ENCODE assay signal across 1 cellular context in genomic region chr17:65438708-65439294, GRCh38.
TF ChIP-seq lines count a peak whose summit lies in the region.

No MANE protein-coding gene starts in this region.

TF ChIP-seq in HepG2, 621 proteins besides CTCF, POLR2A, EP300 and RAD21 (continued from another document):
- TF ChIP-seq HNF1B (CRISPR knock-in tag; IDR thresholded peaks at IDR 0.05), result peak; percentile 88
- TF ChIP-seq, protein P1, sequence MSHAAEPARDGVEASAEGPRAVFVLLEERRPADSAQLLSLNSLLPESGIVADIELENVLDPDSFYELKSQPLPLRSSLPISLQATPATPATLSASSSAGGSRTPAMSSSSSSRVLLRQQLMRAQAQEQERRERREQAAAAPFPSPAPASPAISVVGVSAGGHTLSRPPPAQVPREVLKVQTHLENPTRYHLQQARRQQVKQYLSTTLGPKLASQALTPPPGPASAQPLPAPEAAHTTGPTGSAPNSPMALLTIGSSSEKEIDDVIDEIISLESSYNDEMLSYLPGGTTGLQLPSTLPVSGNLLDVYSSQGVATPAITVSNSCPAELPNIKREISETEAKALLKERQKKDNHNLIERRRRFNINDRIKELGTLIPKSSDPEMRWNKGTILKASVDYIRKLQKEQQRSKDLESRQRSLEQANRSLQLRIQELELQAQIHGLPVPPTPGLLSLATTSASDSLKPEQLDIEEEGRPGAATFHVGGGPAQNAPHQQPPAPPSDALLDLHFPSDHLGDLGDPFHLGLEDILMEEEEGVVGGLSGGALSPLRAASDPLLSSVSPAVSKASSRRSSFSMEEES (CRISPR knock-in tag; IDR thresholded peaks at IDR 0.05), result peak; percentile 79
- TF ChIP-seq KDM4B (CRISPR knock-in tag; IDR thresholded peaks at IDR 0.05), result 0 out of 2 replicates have a peak, but pooled peaks have one; percentile 47
- TF ChIP-seq ZNF773 (CRISPR knock-in tag; IDR thresholded peaks at IDR 0.05; ENCODE audit: borderline replicate concordance), result no peak
- TF ChIP-seq RCOR2 (CRISPR knock-in tag; IDR thresholded peaks at IDR 0.05), result peak; percentile 87; the same call in 1 of the 2 replicates
- peak; percentile 57 for TF ChIP-seq ARNT2 (CRISPR knock-in tag; IDR thresholded peaks at IDR 0.05; ENCODE audit: low read depth)
- TF ChIP-seq SMC3 (IDR thresholded peaks at IDR 0.05; ENCODE audit: low read length), result 0 out of 2 replicates have a peak, but pooled peaks have one; percentile 8
- no peak for TF ChIP-seq ZFP90 (CRISPR knock-in tag; IDR thresholded peaks at IDR 0.05; ENCODE audit: borderline replicate concordance)
- TF ChIP-seq HNRNPL (IDR thresholded peaks at IDR 0.05; ENCODE audit: low read depth, low read length), result no peak
- TF ChIP-seq NR2F6 (IDR thresholded peaks at IDR 0.05), result no peak
- TF ChIP-seq NR2F6 (CRISPR knock-in tag; IDR thresholded peaks at IDR 0.05), result peak; percentile 42; the same call in 1 of the 2 replicates
- no peak for TF ChIP-seq ZNF782 (CRISPR knock-in tag; IDR thresholded peaks at IDR 0.05; ENCODE audit: borderline replicate concordance)
- peak; percentile 56; the same call in 1 of the 2 replicates for TF ChIP-seq ZGPAT (CRISPR knock-in tag; IDR thresholded peaks at IDR 0.05)
- TF ChIP-seq HDAC2 (CRISPR knock-in tag; IDR thresholded peaks at IDR 0.05), result no peak
- peak; percentile 92 for TF ChIP-seq HNF4A (CRISPR knock-in tag; IDR thresholded peaks at IDR 0.05)
- TF ChIP-seq FOXP1 (IDR thresholded peaks at IDR 0.05), result peak; percentile 45; the same call in 1 of the 2 replicates
- TF ChIP-seq FOXP1 (CRISPR knock-in tag; IDR thresholded peaks at IDR 0.05), result peak; percentile 97
- TF ChIP-seq ZNF652 (CRISPR knock-in tag; IDR thresholded peaks at IDR 0.05; ENCODE audit: borderline replicate concordance, low read depth), result peak; percentile 67; the same call in 1 of the 2 replicates
- TF ChIP-seq PAWR (CRISPR knock-in tag; IDR thresholded peaks at IDR 0.05; ENCODE audit: borderline replicate concordance), result no peak
- TF ChIP-seq, protein P2, sequence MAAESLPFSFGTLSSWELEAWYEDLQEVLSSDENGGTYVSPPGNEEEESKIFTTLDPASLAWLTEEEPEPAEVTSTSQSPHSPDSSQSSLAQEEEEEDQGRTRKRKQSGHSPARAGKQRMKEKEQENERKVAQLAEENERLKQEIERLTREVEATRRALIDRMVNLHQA (CRISPR knock-in tag; IDR thresholded peaks at IDR 0.05), result no peak
- no peak for TF ChIP-seq TCF7L2 (IDR thresholded peaks at IDR 0.05; ENCODE audit: low read depth, low read length)
- TF ChIP-seq FOSL2 (CRISPR knock-in tag; IDR thresholded peaks at IDR 0.05), result peak; percentile 83
- peak; percentile 47; the same call in 1 of the 2 replicates for TF ChIP-seq KDM2A (CRISPR knock-in tag; IDR thresholded peaks at IDR 0.05; ENCODE audit: borderline replicate concordance, low read depth)
- peak; percentile 60; the same call in 1 of the 2 replicates for TF ChIP-seq TBX2 (CRISPR knock-in tag; IDR thresholded peaks at IDR 0.05; ENCODE audit: borderline replicate concordance)
- 0 out of 2 replicates have a peak, but pooled peaks have one; percentile 31 for TF ChIP-seq DNMT3B (CRISPR knock-in tag; conservative IDR thresholded peaks at IDR 0.05)
- no peak for TF ChIP-seq YEATS2 (CRISPR knock-in tag; IDR thresholded peaks at IDR 0.05; ENCODE audit: borderline replicate concordance)
- TF ChIP-seq IRF2 (CRISPR knock-in tag; IDR thresholded peaks at IDR 0.05), result peak; percentile 61
- TF ChIP-seq SOX6 (IDR thresholded peaks at IDR 0.05), result no peak
- TF ChIP-seq SOX6 (CRISPR knock-in tag; IDR thresholded peaks at IDR 0.05), result peak; percentile 96
- TF ChIP-seq, protein P3, sequence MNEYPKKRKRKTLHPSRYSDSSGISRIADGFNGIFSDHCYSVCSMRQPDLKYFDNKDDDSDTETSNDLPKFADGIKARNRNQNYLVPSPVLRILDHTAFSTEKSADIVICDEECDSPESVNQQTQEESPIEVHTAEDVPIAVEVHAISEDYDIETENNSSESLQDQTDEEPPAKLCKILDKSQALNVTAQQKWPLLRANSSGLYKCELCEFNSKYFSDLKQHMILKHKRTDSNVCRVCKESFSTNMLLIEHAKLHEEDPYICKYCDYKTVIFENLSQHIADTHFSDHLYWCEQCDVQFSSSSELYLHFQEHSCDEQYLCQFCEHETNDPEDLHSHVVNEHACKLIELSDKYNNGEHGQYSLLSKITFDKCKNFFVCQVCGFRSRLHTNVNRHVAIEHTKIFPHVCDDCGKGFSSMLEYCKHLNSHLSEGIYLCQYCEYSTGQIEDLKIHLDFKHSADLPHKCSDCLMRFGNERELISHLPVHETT (CRISPR knock-in tag; conservative IDR thresholded peaks at IDR 0.05), result no peak
- TF ChIP-seq ZSCAN31 (CRISPR knock-in tag; IDR thresholded peaks at IDR 0.05; ENCODE audit: low read depth), result no peak
- TF ChIP-seq ZNF607 (CRISPR knock-in tag; IDR thresholded peaks at IDR 0.05; ENCODE audit: borderline replicate concordance), result 0 out of 2 replicates have a peak, but pooled peaks have one; percentile 14
- TF ChIP-seq WIZ (CRISPR knock-in tag; IDR thresholded peaks at IDR 0.05), result no peak
- no peak for TF ChIP-seq SMYD3 (CRISPR knock-in tag; IDR thresholded peaks at IDR 0.05)
- TF ChIP-seq, protein P4, sequence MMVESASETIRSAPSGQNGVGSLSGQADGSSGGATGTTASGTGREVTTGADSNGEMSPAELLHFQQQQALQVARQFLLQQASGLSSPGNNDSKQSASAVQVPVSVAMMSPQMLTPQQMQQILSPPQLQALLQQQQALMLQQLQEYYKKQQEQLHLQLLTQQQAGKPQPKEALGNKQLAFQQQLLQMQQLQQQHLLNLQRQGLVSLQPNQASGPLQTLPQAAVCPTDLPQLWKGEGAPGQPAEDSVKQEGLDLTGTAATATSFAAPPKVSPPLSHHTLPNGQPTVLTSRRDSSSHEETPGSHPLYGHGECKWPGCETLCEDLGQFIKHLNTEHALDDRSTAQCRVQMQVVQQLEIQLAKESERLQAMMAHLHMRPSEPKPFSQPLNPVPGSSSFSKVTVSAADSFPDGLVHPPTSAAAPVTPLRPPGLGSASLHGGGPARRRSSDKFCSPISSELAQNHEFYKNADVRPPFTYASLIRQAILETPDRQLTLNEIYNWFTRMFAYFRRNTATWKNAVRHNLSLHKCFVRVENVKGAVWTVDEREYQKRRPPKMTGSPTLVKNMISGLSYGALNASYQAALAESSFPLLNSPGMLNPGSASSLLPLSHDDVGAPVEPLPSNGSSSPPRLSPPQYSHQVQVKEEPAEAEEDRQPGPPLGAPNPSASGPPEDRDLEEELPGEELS (CRISPR knock-in tag; IDR thresholded peaks at IDR 0.05), result peak; percentile 71
- TF ChIP-seq MIER3 (CRISPR knock-in tag; IDR thresholded peaks at IDR 0.05; ENCODE audit: borderline replicate concordance), result peak; percentile 67; the same call in 1 of the 2 replicates
- TF ChIP-seq MXD3 (CRISPR knock-in tag; IDR thresholded peaks at IDR 0.05), result no peak
- no peak for TF ChIP-seq ZNF546 (CRISPR knock-in tag; conservative IDR thresholded peaks at IDR 0.05)
- TF ChIP-seq HIC2 (CRISPR knock-in tag; IDR thresholded peaks at IDR 0.05; ENCODE audit: low read depth), result peak; percentile 95
TF ChIP-seq in HepG2: peak in this region for 125.
